ENCODE assay signal across 18 cellular contexts in the genomic region with DNA sequence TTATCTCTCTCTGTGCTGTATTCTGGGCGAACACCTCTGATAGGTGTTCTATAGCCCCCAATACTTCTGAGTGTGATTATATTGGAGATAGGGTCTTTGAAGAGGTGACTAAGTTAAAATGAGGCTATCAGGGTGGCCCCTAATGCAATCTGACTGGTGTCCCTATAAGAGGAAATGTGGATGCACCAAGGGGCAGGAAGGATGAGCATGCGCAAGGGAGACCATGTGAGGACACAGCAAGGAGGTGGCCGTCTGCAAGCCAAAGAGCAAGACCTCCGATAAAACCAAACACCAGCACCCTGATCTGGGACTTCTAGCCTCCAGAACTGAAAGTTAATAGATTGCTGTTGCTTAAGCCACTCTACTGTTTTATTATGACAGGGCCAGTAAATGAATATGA.
DNase-seq lines count a peak whose midpoint lies in the region; ATAC-seq, FAIRE-seq and TF ChIP-seq lines count a peak whose summit lies in the region.
"Had no signal": no experiment of that assay in that cellular context is flagged by ENCODE, and none has a peak within 500 bp of the region (broad histone marks: within the 10 kb centered on the region; RNA-seq: fewer than 3 reads in every experiment).

No MANE protein-coding gene starts in this region.

- H3F3A ChIP-seq in MM.1S (ENCODE audit: insufficient read depth, low read length), result peaks cover 51% of the 10 kb centered on the region

- no peak overlapping the region for H3K9ac ChIP-seq in MM.1S (ENCODE audit: low read length)
- H3K9ac ChIP-seq in kidney (ENCODE audit: low read length in 2 of 2), result no peak overlapping the region
- H3K9ac ChIP-seq: GM23248 had no signal

- peaks cover 2 to 8% of the 10 kb centered on the region in 2 donors for H3K9me3 Mint-ChIP-seq in effector memory CD8-positive, alpha-beta T cell

- peaks cover 3% of the 10 kb centered on the region; the same call in 1 of the 2 replicates for H3K79me2 ChIP-seq in MM.1S (ENCODE audit: low read length)
- H3K79me2 ChIP-seq in OCI-LY7 (ENCODE audit: insufficient read depth, low read depth, low read length), result no peaks in the 10 kb centered on the region

- BruUV-seq in OCI-LY7 (replicated peaks; lab: Mats Ljungman, UMichigan), result no TSS peak

- no peak overlapping the region for H3K27ac Mint-ChIP-seq in effector memory CD8-positive, alpha-beta T cell
- H3K27ac Mint-ChIP-seq: CD4-positive, alpha-beta memory T cell had no signal

- intact Hi-C loops in OCI-LY7 (cut with micrococcal nuclease; ENCODE audit: unreplicated experiment), result loop anchor here (5.0 kb wide), 2 partner anchors 142 to 193 kb away; partner anchors contain the start of gene E2F1
- intact Hi-C loops in kidney (cut with DNase I), result no loop called here

- H3K4me2 ChIP-seq in MM.1S (ENCODE audit: low read depth, low read length) (no peak overlapping the region), OCI-LY7 (ENCODE audit: low read length) (no peak overlapping the region)

- CTCF ChIA-PET in OCI-LY7 (lab: Charles Lee; ENCODE audit: unreplicated experiment), result no interaction called here

- H3K9me2 ChIP-seq in MM.1S (replicated peaks; ENCODE audit: insufficient read depth, low read length), result no peaks in the 10 kb centered on the region
- no peaks in the 10 kb centered on the region for H3K9me2 ChIP-seq in OCI-LY7 (ENCODE audit: insufficient read depth, low read length)

- 0 out of 2 replicates have a peak overlapping the region, but pooled peaks have one; percentile 1 for H2AFZ ChIP-seq in MM.1S (ENCODE audit: low read length)
- peak overlapping the region; percentile 40; the same call in 1 of the 2 replicates for H2AFZ ChIP-seq in OCI-LY7 (ENCODE audit: low read length)
- H2AFZ ChIP-seq: GM23248 had no signal

- TF ChIP-seq CTCF in MM.1S (IDR thresholded peaks at IDR 0.05; ENCODE audit: low read length) (no peak), OCI-LY7 (conservative IDR thresholded peaks at IDR 0.05; ENCODE audit: low read length) (no peak), kidney (IDR thresholded peaks at IDR 0.05; ENCODE audit: borderline replicate concordance, extremely low read depth, insufficient read depth) (no peak)

- peaks cover 4 to 11% of the 10 kb centered on the region in 2 donors for H3K4me1 Mint-ChIP-seq in effector memory CD8-positive, alpha-beta T cell (ENCODE audit: low read depth in 2 of 2)

- H3K27me3 ChIP-seq in MM.1S (replicated peaks; ENCODE audit: insufficient read depth, low read length), result no peaks in the 10 kb centered on the region

- H3K36me3 ChIP-seq in MM.1S (replicated peaks; ENCODE audit: insufficient read depth, low read length) (no peaks in the 10 kb centered on the region), OCI-LY7 (ENCODE audit: insufficient read depth, low read length) (peaks cover 6% of the 10 kb centered on the region; the same call in 1 of the 2 replicates), kidney (ENCODE audit: control insufficient read depth in 1 of 2, insufficient read depth in 2 of 2, low read length in 2 of 2) (no peaks in the 10 kb centered on the region)

- H3K27me3 Mint-ChIP-seq in effector memory CD8-positive, alpha-beta T cell, result peaks cover 0 to 10% of the 10 kb centered on the region in 2 donors

- POLR2A ChIA-PET in OCI-LY7 (lab: Charles Lee), result no interaction called here

- no peaks in the 10 kb centered on the region for H4K20me1 ChIP-seq in MM.1S (ENCODE audit: insufficient read depth, low read length)
- H4K20me1 ChIP-seq in OCI-LY7 (ENCODE audit: insufficient read depth, low read length), result no peaks in the 10 kb centered on the region

- ATAC-seq in esophagus mucosa, result no peak
- no peak for ATAC-seq in effector memory CD8-positive, alpha-beta T cell (replicated peaks)

- no peak for FAIRE-seq in kidney (lab: Jason Lieb, UNC)
- FAIRE-seq: GM12892, H1 had no signal

- no peaks in the 10 kb centered on the region for H3K36me3 Mint-ChIP-seq in effector memory CD8-positive, alpha-beta T cell (ENCODE audit: insufficient read depth)

- no peak for DNase-seq in MM.1S
- DNase-seq in OCI-LY7 (ENCODE audit: low spot score), result no peak
- peak; percentile 2 for DNase-seq in kidney
- no peak for DNase-seq in effector memory CD8-positive, alpha-beta T cell
- no peak for DNase-seq in hypothalamus (lab: John Stamatoyannopoulos, UW)
- DNase-seq: C1 segment of cervical spinal cord; Calu3; CD4-positive, alpha-beta memory T cell; COR-L47; DMS53; DMS79 treated with DMSO at 0.1 percent for 48 hours; GF-D8; GM23248; H7; HCEC 1CT had no signal

- no peaks in the 10 kb centered on the region for H3K9me3 ChIP-seq in MM.1S (replicated peaks; ENCODE audit: insufficient read depth, low read length)
- H3K9me3 ChIP-seq in OCI-LY7 (ENCODE audit: low read length), result peaks cover 31% of the 10 kb centered on the region; the same call in 1 of the 2 replicates
- H3K9me3 ChIP-seq in kidney (ENCODE audit: control insufficient read depth in 1 of 2, low read length in 2 of 2), result peaks cover 0 to 3% of the 10 kb centered on the region in 2 donors

- H3K4me3 Mint-ChIP-seq in effector memory CD8-positive, alpha-beta T cell, result no peak overlapping the region
- H3K4me3 Mint-ChIP-seq: CD4-positive, alpha-beta memory T cell had no signal

- H3K27ac ChIP-seq in MM.1S (ENCODE audit: low read length) (peak overlapping the region; percentile 57), OCI-LY7 (ENCODE audit: low read depth, low read length, poor library complexity, severe bottlenecking) (peak overlapping the region; percentile 97), kidney (ENCODE audit: low read depth in 2 of 2, low read length in 2 of 2) (no peak overlapping the region)
- H3K27ac ChIP-seq: GM23248 had no signal

- H3K4me1 ChIP-seq in MM.1S (ENCODE audit: low read length) (peaks cover 67% of the 10 kb centered on the region), OCI-LY7 (ENCODE audit: insufficient read depth, low read length, poor library complexity, severe bottlenecking) (peaks cover 75% of the 10 kb centered on the region), kidney (ENCODE audit: control insufficient read depth in 1 of 2, insufficient read depth in 1 of 2, low read depth in 1 of 2, low read length in 2 of 2) (no peaks in the 10 kb centered on the region)

- H3K4me3 ChIP-seq in MM.1S (ENCODE audit: low read length) (no peak overlapping the region), OCI-LY7 (ENCODE audit: low read depth, low read length, poor library complexity, severe bottlenecking) (no peak overlapping the region), kidney (ENCODE audit: low read length in 2 of 2) (no peak overlapping the region)
- H3K4me3 ChIP-seq: GM23248 had no signal

Comparison
In these comparisons a context has a peak if more than half of its experiments do, and no peak if none do; other contexts are left out.
1. H3K27ac ChIP-seq: peak in MM.1S (single experiment) and OCI-LY7 (single experiment); none in kidney (0 of 2).